Comparison of ENCODE assay signal across 15 cellular contexts in genomic region chr16:69830146-69830533, GRCh38.
DNase-seq lines count a peak whose midpoint lies in the region; FAIRE-seq and TF ChIP-seq lines count a peak whose summit lies in the region.
"Had no signal": no experiment of that assay in that cellular context is flagged by ENCODE, and none has a peak within 500 bp of the region (broad histone marks: within the 10 kb centered on the region; RNA-seq: fewer than 3 reads in every experiment).

No MANE protein-coding gene starts in this region.

- H3K79me2 ChIP-seq in endothelial cell of umbilical vein (ENCODE audit: control insufficient read depth, insufficient read depth, low read length) (no peaks in the 10 kb centered on the region), trophoblast cell (ENCODE audit: control insufficient read depth, insufficient read depth, low read length, poor library complexity) (peaks cover 2% of the 10 kb centered on the region), PC-9 (ENCODE audit: low read depth) (no peaks in the 10 kb centered on the region)

- H3K4me2 ChIP-seq in endothelial cell of umbilical vein (ENCODE audit: insufficient read depth, low read length) (no peak overlapping the region), trophoblast cell (ENCODE audit: low read length) (no peak overlapping the region), PC-9 (no peak overlapping the region)

- no peaks in the 10 kb centered on the region for H3K4me1 Mint-ChIP-seq in MCF 10A (ENCODE audit: insufficient read depth, unreplicated experiment)

- H3K9ac ChIP-seq in endothelial cell of umbilical vein (replicated peaks; ENCODE audit: extremely low read depth, insufficient read depth, low read length) = no peak overlapping the region
- no peak overlapping the region for H3K9ac ChIP-seq in trophoblast cell (ENCODE audit: low read length)

- no peak overlapping the region for H2AK5ac ChIP-seq in trophoblast cell (ENCODE audit: low read length)

- no peak overlapping the region for H3K4me3 Mint-ChIP-seq in MCF 10A (ENCODE audit: unreplicated experiment)
- H3K4me3 Mint-ChIP-seq: CD8-positive, alpha-beta T cell had no signal

- H3K4me3 ChIP-seq in breast epithelium = no peak overlapping the region
- no peak overlapping the region for H3K4me3 ChIP-seq in endothelial cell of umbilical vein (replicated peaks in 1 of 3; ENCODE audit: insufficient read depth in 1 of 3, low read depth in 1 of 3, low read length in 3 of 3)
- no peak overlapping the region for H3K4me3 ChIP-seq in trophoblast cell (ENCODE audit: low read depth, low read length)
- H3K4me3 ChIP-seq in transverse colon = no peak overlapping the region
- H3K4me3 ChIP-seq in PC-9 = no peak overlapping the region
- H3K4me3 ChIP-seq: mucosa of descending colon had no signal

- no peak overlapping the region for H3K14ac ChIP-seq in trophoblast cell (ENCODE audit: low read length)

- H3K4me1 ChIP-seq in breast epithelium (no peaks in the 10 kb centered on the region), endothelial cell of umbilical vein (ENCODE audit: control insufficient read depth, extremely low read depth, insufficient read depth, low read length) (peaks cover 10% of the 10 kb centered on the region), trophoblast cell (ENCODE audit: control insufficient read depth in 1 of 2, insufficient read depth in 2 of 2, low read length in 2 of 2) (peaks cover 0 to 2% of the 10 kb centered on the region in 2 experiments), transverse colon (peaks cover 5 to 37% (median 21%) of the 10 kb centered on the region in 4 donors), PC-9 (replicated peaks; ENCODE audit: insufficient read depth) (peaks cover 13% of the 10 kb centered on the region)

- no CpG with 5 or more reads among the region's 5 CpGs for WGBS in trophoblast cell (ENCODE audit: extremely low coverage, insufficient coverage, insufficient read length)
- 98 to 100% methylated on average over 1 to 5 of the region's 5 CpGs for WGBS in transverse colon (ENCODE audit: low coverage in 1 of 2), 2 donors

- H2AFZ ChIP-seq in endothelial cell of umbilical vein (ENCODE audit: low read depth, low read length) = no peak overlapping the region
- no peak overlapping the region for H2AFZ ChIP-seq in trophoblast cell (ENCODE audit: insufficient read depth, low read length, poor library complexity)
- no peak overlapping the region for H2AFZ ChIP-seq in PC-9

- FAIRE-seq in endothelial cell of umbilical vein (lab: Jason Lieb, UNC) = peak; percentile 21

- no peak overlapping the region for H3K27ac Mint-ChIP-seq in MCF 10A (ENCODE audit: low read depth, unreplicated experiment)
- H3K27ac Mint-ChIP-seq: CD8-positive, alpha-beta T cell had no signal

- POLR2A ChIA-PET in MCF 10A (lab: Yijun Ruan, JAX) (interaction anchor here (0.9 kb wide), 1 partner anchor 11 kb away, joined by 3 read pairs; no protein-coding TSS in a partner anchor), endothelial cell of umbilical vein (lab: Charles Lee) (no interaction called here), PC-9 (lab: Charles Lee; ENCODE audit: unreplicated experiment) (no interaction called here)

- H3K36me3 Mint-ChIP-seq in MCF 10A (ENCODE audit: insufficient read depth, unreplicated experiment) = peaks cover 4% of the 10 kb centered on the region

- H4K20me1 ChIP-seq in endothelial cell of umbilical vein (replicated peaks; ENCODE audit: control insufficient read depth, extremely low read depth, insufficient read depth, low read length) (no peaks in the 10 kb centered on the region), PC-9 (ENCODE audit: insufficient read depth) (no peaks in the 10 kb centered on the region)

- DNase-seq in breast epithelium (ENCODE audit: low spot score in 2 of 2) (no peak), MCF 10A (ENCODE audit: unreplicated experiment) (no peak), endothelial cell of umbilical vein (ENCODE audit: low read depth, low spot score) (no peak), trophoblast cell (no peak), transverse colon (no peak), NCI-H345 (lab: John Stamatoyannopoulos, UW) (no peak), PC-9 (no peak)
- DNase-seq in activated CD4-positive, alpha-beta T cell treated with anti-CD3 and anti-CD28 coated beads, Interleukin-2, amount 50 U/mL, for 1 hour = no peak
- DNase-seq: activated CD4-positive, alpha-beta T cell treated with anti-CD3 and anti-CD28 coated beads for 4 hours; CD8-positive, alpha-beta T cell; islet precursor cell; Karpas-422; mucosa of descending colon; NCI-H1417 treated with DMSO at 0.1 percent for 48 hours; stimulated activated CD4-positive, alpha-beta T cell treated with anti-CD3 and anti-CD28 coated beads, Interleukin-15, amount 100 ng/mL, for 24 hours had no signal

- no peak overlapping the region for H3K4ac ChIP-seq in trophoblast cell (ENCODE audit: low read depth, low read length)

- BruUV-seq in MCF 10A (replicated peaks; lab: Mats Ljungman, UMichigan) (no TSS peak), endothelial cell of umbilical vein (replicated peaks; lab: Mats Ljungman, UMichigan) (no TSS peak), PC-9 (replicated peaks; lab: Mats Ljungman, UMichigan) (no TSS peak)

- peak overlapping the region; percentile 28 for H4K12ac ChIP-seq in trophoblast cell (ENCODE audit: low read depth, low read length)

- H3K36me3 ChIP-seq in breast epithelium (no peaks in the 10 kb centered on the region), endothelial cell of umbilical vein (ENCODE audit: control insufficient read depth in 2 of 2, extremely low read depth in 1 of 2, insufficient read depth in 2 of 2, low read length in 2 of 2) (no peaks in the 10 kb centered on the region), trophoblast cell (ENCODE audit: control insufficient read depth in 1 of 2, insufficient read depth in 2 of 2, low read length in 2 of 2) (no peaks in the 10 kb centered on the region), transverse colon (no peaks in the 10 kb centered on the region), PC-9 (ENCODE audit: low read depth) (no peaks in the 10 kb centered on the region)

- H3F3A ChIP-seq in PC-9 (ENCODE audit: insufficient read depth, low read depth) = peaks cover 8% of the 10 kb centered on the region; the same call in 1 of the 2 replicates

- no peak for TF ChIP-seq EP300 in transverse colon (IDR thresholded peaks at IDR 0.05; ENCODE audit: low read depth)

- H3K9me1 ChIP-seq in endothelial cell of umbilical vein (replicated peaks; ENCODE audit: control insufficient read depth, extremely low read depth, insufficient read depth, low read length) = no peaks in the 10 kb centered on the region

- no peak overlapping the region for H3K18ac ChIP-seq in trophoblast cell (ENCODE audit: low read length)

- TF ChIP-seq CTCF in breast epithelium (IDR thresholded peaks at IDR 0.05) = no peak
- no peak for TF ChIP-seq CTCF in MCF 10A (IDR thresholded peaks at IDR 0.05; ENCODE audit: unreplicated experiment)
- TF ChIP-seq CTCF in endothelial cell of umbilical vein (IDR thresholded peaks at IDR 0.05; ENCODE audit: extremely low read depth in 1 of 2, insufficient read depth in 1 of 2, low read depth in 1 of 2, low read length in 2 of 2) = no peak
- no peak for TF ChIP-seq CTCF in transverse colon (IDR thresholded peaks at IDR 0.05)
- no peak for TF ChIP-seq CTCF in PC-9 (conservative IDR thresholded peaks at IDR 0.05)

- H3K9me3 ChIP-seq in breast epithelium (no peaks in the 10 kb centered on the region), endothelial cell of umbilical vein (replicated peaks; ENCODE audit: control insufficient read depth, insufficient read depth, low read length) (no peaks in the 10 kb centered on the region), trophoblast cell (ENCODE audit: insufficient read depth, low read depth, low read length) (no peaks in the 10 kb centered on the region), transverse colon (no peaks in the 10 kb centered on the region), PC-9 (ENCODE audit: insufficient read depth, low read depth) (no peaks in the 10 kb centered on the region)
- H3K9me3 ChIP-seq: mucosa of descending colon had no signal

- H4K8ac ChIP-seq in trophoblast cell (ENCODE audit: low read depth, low read length) = no peak overlapping the region

- no peaks in the 10 kb centered on the region for H3K9me3 Mint-ChIP-seq in MCF 10A (ENCODE audit: unreplicated experiment)
- H3K9me3 Mint-ChIP-seq: CD8-positive, alpha-beta T cell had no signal

- TF ChIP-seq POLR2A in breast epithelium (IDR thresholded peaks at IDR 0.05) (no peak), endothelial cell of umbilical vein (IDR thresholded peaks at IDR 0.05; ENCODE audit: low read depth, low read length) (no peak), transverse colon (IDR thresholded peaks at IDR 0.05) (no peak)

- H3K79me1 ChIP-seq in trophoblast cell (ENCODE audit: low read length) = peaks cover 2% of the 10 kb centered on the region

- CTCF ChIA-PET in MCF 10A (lab: Yijun Ruan, JAX) = interaction anchor here (0.6 kb wide), 1 partner anchor 29 kb away, joined by 3 read pairs; no protein-coding TSS in a partner anchor
- CTCF ChIA-PET in endothelial cell of umbilical vein (lab: Charles Lee) = interaction anchor here (1.1 kb wide), 1 partner anchor 13 kb away, joined by 3 read pairs; no protein-coding TSS in a partner anchor
- CTCF ChIA-PET in PC-9 (lab: Charles Lee) = no interaction called here

- in situ Hi-C loops in transverse colon (cut with MboI; ENCODE audit: low pct_ligation_motif_present in 1 of 4, low pct_unique_long_range_greater_than_20kb in 1 of 4, low sequenced_read_pairs in 3 of 4) = no loop called here

- H2BK5ac ChIP-seq in trophoblast cell (ENCODE audit: low read depth, low read length, poor library complexity) = no peak overlapping the region

- dilution Hi-C loops in endothelial cell of umbilical vein (cut with MboI; ENCODE audit: extremely low pct_ligation_motif_present, low sequenced_read_pairs) = no loop called here

- no peaks in the 10 kb centered on the region for H3K27me3 Mint-ChIP-seq in MCF 10A (ENCODE audit: insufficient read depth, unreplicated experiment)

- no peak overlapping the region for H3K23ac ChIP-seq in trophoblast cell (ENCODE audit: low read length)

- no peaks in the 10 kb centered on the region for H3K27me3 ChIP-seq in breast epithelium
- H3K27me3 ChIP-seq in endothelial cell of umbilical vein (ENCODE audit: control insufficient read depth in 2 of 2, insufficient read depth in 2 of 2, low read length in 2 of 2) = no peaks in the 10 kb centered on the region
- no peaks in the 10 kb centered on the region for H3K27me3 ChIP-seq in trophoblast cell (ENCODE audit: insufficient read depth, low read length)
- H3K27me3 ChIP-seq in transverse colon = no peaks in the 10 kb centered on the region
- H3K27me3 ChIP-seq in PC-9 (ENCODE audit: insufficient read depth, low read depth) = no peaks in the 10 kb centered on the region

- H2BK12ac ChIP-seq in trophoblast cell (ENCODE audit: low read length) = no peak overlapping the region

- intact Hi-C loops in breast epithelium (cut with DNase I; ENCODE audit: low total_unique reads) = no loop called here
- intact Hi-C loops in MCF 10A (cut with micrococcal nuclease) = no loop called here
- intact Hi-C loops in endothelial cell of umbilical vein (cut with micrococcal nuclease) = loop anchor here (2.0 kb wide), 1 partner anchor 19 kb away; no protein-coding TSS in a partner anchor
- intact Hi-C loops in transverse colon (cut with DNase I; ENCODE audit: low total_unique reads) = no loop called here
- intact Hi-C loops in PC-9 (cut with micrococcal nuclease; ENCODE audit: unreplicated experiment) = no loop called here

- H3K9me2 ChIP-seq in PC-9 (ENCODE audit: insufficient read depth) = no peaks in the 10 kb centered on the region

- H3K27ac ChIP-seq in breast epithelium (peak overlapping the region; percentile 45 to 84), endothelial cell of umbilical vein (ENCODE audit: insufficient read depth, low read depth, low read length) (no peak overlapping the region), trophoblast cell (ENCODE audit: low read depth, low read length) (no peak overlapping the region), transverse colon (peak overlapping the region; percentile 20 to 63 (median 58)), PC-9 (no peak overlapping the region)

- no peak overlapping the region for H2BK120ac ChIP-seq in trophoblast cell (ENCODE audit: insufficient read depth, low read length, poor library complexity)

- no peak overlapping the region for H4K91ac ChIP-seq in trophoblast cell (ENCODE audit: low read depth, low read length)

Comparison
In these comparisons a context has a peak if more than half of its experiments do, and no peak if none do; other contexts are left out.
1. H3K27ac ChIP-seq: peak in breast epithelium (2 of 2) and transverse colon (4 of 4); none in endothelial cell of umbilical vein (single experiment), trophoblast cell (single experiment) and PC-9 (single experiment).